Comparison of ENCODE assay signal across 1 cellular context in the genomic region with DNA sequence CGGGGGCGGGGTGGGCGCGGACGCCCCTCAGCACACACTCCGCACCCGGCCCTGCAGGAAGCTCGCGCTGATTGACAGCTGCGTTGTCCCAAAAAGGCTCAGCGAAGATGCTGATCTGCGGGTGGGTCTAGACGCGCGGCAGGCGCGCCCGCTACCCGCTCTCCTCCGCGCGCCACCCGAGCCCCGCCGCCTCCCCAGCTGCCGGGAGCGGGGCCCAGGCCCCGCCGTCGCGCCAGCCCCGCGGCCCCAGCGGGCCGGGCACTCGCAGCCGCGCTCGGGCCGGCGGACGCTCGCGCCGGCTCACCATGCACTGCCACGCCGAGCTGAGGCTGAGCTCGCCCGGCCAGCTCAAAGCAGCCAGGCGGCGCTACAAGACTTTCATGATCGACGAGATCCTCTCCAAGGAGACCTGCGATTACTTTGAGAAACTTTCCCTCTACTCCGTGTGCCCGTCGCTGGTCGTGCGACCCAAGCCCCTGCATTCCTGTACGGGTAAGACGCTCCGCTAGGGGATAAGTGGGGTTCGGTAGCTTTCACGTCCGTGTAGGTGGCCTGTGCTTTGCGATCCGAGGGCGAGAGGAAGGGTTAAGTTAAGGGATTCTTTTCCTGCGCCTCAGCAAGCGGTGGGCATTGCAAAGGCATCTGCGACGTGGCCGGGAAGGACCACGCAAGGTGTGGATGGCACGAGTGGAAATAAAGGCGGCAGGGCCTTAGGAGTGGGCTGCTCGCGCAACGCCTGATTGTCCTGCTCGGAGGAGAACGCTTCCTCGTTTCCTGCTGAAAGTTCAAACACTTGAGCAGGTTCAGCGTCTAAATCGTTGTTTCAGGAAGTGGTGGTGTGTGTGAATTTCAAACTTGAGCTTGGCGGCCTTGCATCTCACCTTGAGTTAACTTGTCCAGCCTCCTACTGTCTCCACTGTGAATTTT.
TF ChIP-seq lines count a peak whose summit lies in the region.

A gene with protein sequence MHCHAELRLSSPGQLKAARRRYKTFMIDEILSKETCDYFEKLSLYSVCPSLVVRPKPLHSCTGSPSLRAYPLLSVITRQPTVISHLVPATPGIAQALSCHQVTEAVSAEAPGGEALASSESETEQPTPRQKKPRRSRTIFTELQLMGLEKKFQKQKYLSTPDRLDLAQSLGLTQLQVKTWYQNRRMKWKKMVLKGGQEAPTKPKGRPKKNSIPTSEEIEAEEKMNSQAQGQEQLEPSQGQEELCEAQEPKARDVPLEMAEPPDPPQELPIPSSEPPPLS (plus strand): TSS at position 118 of the 927 bp plus-strand sequence. CDS start 188 bp downstream, at position 306.

TF ChIP-seq in HepG2, 621 proteins besides CTCF, POLR2A, EP300 and RAD21 (continued from another document and continues in another):
- TF ChIP-seq ZSCAN9 (CRISPR knock-in tag; IDR thresholded peaks at IDR 0.05; ENCODE audit: borderline replicate concordance) (no peak), MEIS2 (CRISPR knock-in tag; IDR thresholded peaks at IDR 0.05) (no peak), ZNF446 (CRISPR knock-in tag; IDR thresholded peaks at IDR 0.05) (no peak), ZFP62 (CRISPR knock-in tag; IDR thresholded peaks at IDR 0.05) (0 out of 2 replicates have a peak, but pooled peaks have one; percentile 23), ZNF546 (CRISPR knock-in tag; conservative IDR thresholded peaks at IDR 0.05) (no peak), ZNF678 (CRISPR knock-in tag; IDR thresholded peaks at IDR 0.05) (no peak), TP53 (CRISPR knock-in tag; conservative IDR thresholded peaks at IDR 0.05) (no peak), PHB2 (IDR thresholded peaks at IDR 0.05; ENCODE audit: partially characterized antibody) (no peak), KDM2A (CRISPR knock-in tag; IDR thresholded peaks at IDR 0.05; ENCODE audit: borderline replicate concordance, low read depth) (peak; percentile 45; the same call in 1 of the 2 replicates), ELF3 (CRISPR knock-in tag; IDR thresholded peaks at IDR 0.05) (0 out of 2 replicates have a peak, but pooled peaks have one; percentile 25), ZNF782 (CRISPR knock-in tag; IDR thresholded peaks at IDR 0.05; ENCODE audit: borderline replicate concordance) (no peak), MED8 (CRISPR knock-in tag; IDR thresholded peaks at IDR 0.05; ENCODE audit: insufficient replicate concordance) (no peak), HIVEP1 (CRISPR knock-in tag; IDR thresholded peaks at IDR 0.05) (no peak), SCMH1 (CRISPR knock-in tag; IDR thresholded peaks at IDR 0.05; ENCODE audit: borderline replicate concordance) (no peak), DMAP1 (CRISPR knock-in tag; IDR thresholded peaks at IDR 0.05) (no peak), CEBPB (IDR thresholded peaks at IDR 0.05; ENCODE audit: borderline replicate concordance, low read depth, low read length) (no peak), SMARCC2 (IDR thresholded peaks at IDR 0.05) (no peak), STAT5B (CRISPR knock-in tag; IDR thresholded peaks at IDR 0.05) (no peak), FOXP1 (IDR thresholded peaks at IDR 0.05) (no peak), FOXP1 (CRISPR knock-in tag; IDR thresholded peaks at IDR 0.05) (no peak), ZNF468 (CRISPR knock-in tag; IDR thresholded peaks at IDR 0.05) (no peak), REL (CRISPR knock-in tag; conservative IDR thresholded peaks at IDR 0.05) (no peak), YEATS2 (CRISPR knock-in tag; IDR thresholded peaks at IDR 0.05; ENCODE audit: borderline replicate concordance) (no peak), REPIN1 (CRISPR knock-in tag; IDR thresholded peaks at IDR 0.05; ENCODE audit: borderline replicate concordance, low read depth) (no peak; the same call in 1 of the 2 replicates), PHF20 (CRISPR knock-in tag; IDR thresholded peaks at IDR 0.05) (no peak), ZNF34 (CRISPR knock-in tag; IDR thresholded peaks at IDR 0.05; ENCODE audit: borderline replicate concordance) (no peak), ZNF746 (CRISPR knock-in tag; IDR thresholded peaks at IDR 0.05) (no peak), NFKB2 (CRISPR knock-in tag; IDR thresholded peaks at IDR 0.05; ENCODE audit: borderline replicate concordance) (0 out of 2 replicates have a peak, but pooled peaks have one; percentile 42), MBNL3 (CRISPR knock-in tag; conservative IDR thresholded peaks at IDR 0.05) (no peak), ZNF777 (CRISPR knock-in tag; IDR thresholded peaks at IDR 0.05) (peak; percentile 64), SP4 (CRISPR knock-in tag; IDR thresholded peaks at IDR 0.05) (no peak), ARHGAP35 (CRISPR knock-in tag; IDR thresholded peaks at IDR 0.05; ENCODE audit: borderline replicate concordance) (no peak), BCL6 (CRISPR knock-in tag; IDR thresholded peaks at IDR 0.05) (peak; percentile 54), ATRX (CRISPR knock-in tag; IDR thresholded peaks at IDR 0.05; ENCODE audit: borderline replicate concordance) (no peak), STAG1 (CRISPR knock-in tag; IDR thresholded peaks at IDR 0.05) (peak; percentile 82), ZNF530 (CRISPR knock-in tag; IDR thresholded peaks at IDR 0.05; ENCODE audit: low read depth) (no peak), SETDB1 (CRISPR knock-in tag; IDR thresholded peaks at IDR 0.05; ENCODE audit: borderline replicate concordance) (no peak), SIX1 (CRISPR knock-in tag; IDR thresholded peaks at IDR 0.05; ENCODE audit: borderline replicate concordance) (no peak), GATAD2A (CRISPR knock-in tag; IDR thresholded peaks at IDR 0.05) (no peak), MEF2D (CRISPR knock-in tag; IDR thresholded peaks at IDR 0.05) (no peak), WIZ (CRISPR knock-in tag; IDR thresholded peaks at IDR 0.05) (no peak), ZNF337 (CRISPR knock-in tag; IDR thresholded peaks at IDR 0.05; ENCODE audit: borderline replicate concordance, low read depth) (no peak), ZNF563 (CRISPR knock-in tag; IDR thresholded peaks at IDR 0.05) (peak; percentile 28; the same call in 1 of the 2 replicates), HNF4G (IDR thresholded peaks at IDR 0.05; ENCODE audit: borderline replicate concordance, low read depth, low read length) (no peak), HNF4G (CRISPR knock-in tag; IDR thresholded peaks at IDR 0.05; ENCODE audit: borderline replicate concordance, low read depth) (no peak), SMC3 (IDR thresholded peaks at IDR 0.05; ENCODE audit: low read length) (0 out of 2 replicates have a peak, but pooled peaks have one; percentile 7), SATB2 (CRISPR knock-in tag; IDR thresholded peaks at IDR 0.05) (no peak), SMAD1 (CRISPR knock-in tag; IDR thresholded peaks at IDR 0.05; ENCODE audit: borderline replicate concordance, low read depth) (no peak), TBL1XR1 (IDR thresholded peaks at IDR 0.05; ENCODE audit: borderline replicate concordance, low read length, partially characterized antibody) (no peak), RARG (CRISPR knock-in tag; IDR thresholded peaks at IDR 0.05; ENCODE audit: low read depth) (no peak), ZNF274 (CRISPR knock-in tag; IDR thresholded peaks at IDR 0.05) (no peak), ZNF205 (CRISPR knock-in tag; IDR thresholded peaks at IDR 0.05) (no peak), ZNF605 (CRISPR knock-in tag; IDR thresholded peaks at IDR 0.05) (no peak), ZNF629 (CRISPR knock-in tag; conservative IDR thresholded peaks at IDR 0.05) (no peak)
- TF ChIP-seq, protein P1, sequence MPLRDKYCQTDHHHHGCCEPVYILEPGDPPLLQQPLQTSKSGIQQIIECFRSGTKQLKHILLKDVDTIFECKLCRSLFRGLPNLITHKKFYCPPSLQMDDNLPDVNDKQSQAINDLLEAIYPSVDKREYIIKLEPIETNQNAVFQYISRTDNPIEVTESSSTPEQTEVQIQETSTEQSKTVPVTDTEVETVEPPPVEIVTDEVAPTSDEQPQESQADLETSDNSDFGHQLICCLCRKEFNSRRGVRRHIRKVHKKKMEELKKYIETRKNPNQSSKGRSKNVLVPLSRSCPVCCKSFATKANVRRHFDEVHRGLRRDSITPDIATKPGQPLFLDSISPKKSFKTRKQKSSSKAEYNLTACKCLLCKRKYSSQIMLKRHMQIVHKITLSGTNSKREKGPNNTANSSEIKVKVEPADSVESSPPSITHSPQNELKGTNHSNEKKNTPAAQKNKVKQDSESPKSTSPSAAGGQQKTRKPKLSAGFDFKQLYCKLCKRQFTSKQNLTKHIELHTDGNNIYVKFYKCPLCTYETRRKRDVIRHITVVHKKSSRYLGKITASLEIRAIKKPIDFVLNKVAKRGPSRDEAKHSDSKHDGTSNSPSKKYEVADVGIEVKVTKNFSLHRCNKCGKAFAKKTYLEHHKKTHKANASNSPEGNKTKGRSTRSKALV (CRISPR knock-in tag; IDR thresholded peaks at IDR 0.05) = peak; percentile 79
- TF ChIP-seq, protein P2, sequence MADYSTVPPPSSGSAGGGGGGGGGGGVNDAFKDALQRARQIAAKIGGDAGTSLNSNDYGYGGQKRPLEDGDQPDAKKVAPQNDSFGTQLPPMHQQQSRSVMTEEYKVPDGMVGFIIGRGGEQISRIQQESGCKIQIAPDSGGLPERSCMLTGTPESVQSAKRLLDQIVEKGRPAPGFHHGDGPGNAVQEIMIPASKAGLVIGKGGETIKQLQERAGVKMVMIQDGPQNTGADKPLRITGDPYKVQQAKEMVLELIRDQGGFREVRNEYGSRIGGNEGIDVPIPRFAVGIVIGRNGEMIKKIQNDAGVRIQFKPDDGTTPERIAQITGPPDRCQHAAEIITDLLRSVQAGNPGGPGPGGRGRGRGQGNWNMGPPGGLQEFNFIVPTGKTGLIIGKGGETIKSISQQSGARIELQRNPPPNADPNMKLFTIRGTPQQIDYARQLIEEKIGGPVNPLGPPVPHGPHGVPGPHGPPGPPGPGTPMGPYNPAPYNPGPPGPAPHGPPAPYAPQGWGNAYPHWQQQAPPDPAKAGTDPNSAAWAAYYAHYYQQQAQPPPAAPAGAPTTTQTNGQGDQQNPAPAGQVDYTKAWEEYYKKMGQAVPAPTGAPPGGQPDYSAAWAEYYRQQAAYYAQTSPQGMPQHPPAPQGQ (CRISPR knock-in tag; IDR thresholded peaks at IDR 0.05; ENCODE audit: borderline replicate concordance) = no peak
- TF ChIP-seq, protein P3, sequence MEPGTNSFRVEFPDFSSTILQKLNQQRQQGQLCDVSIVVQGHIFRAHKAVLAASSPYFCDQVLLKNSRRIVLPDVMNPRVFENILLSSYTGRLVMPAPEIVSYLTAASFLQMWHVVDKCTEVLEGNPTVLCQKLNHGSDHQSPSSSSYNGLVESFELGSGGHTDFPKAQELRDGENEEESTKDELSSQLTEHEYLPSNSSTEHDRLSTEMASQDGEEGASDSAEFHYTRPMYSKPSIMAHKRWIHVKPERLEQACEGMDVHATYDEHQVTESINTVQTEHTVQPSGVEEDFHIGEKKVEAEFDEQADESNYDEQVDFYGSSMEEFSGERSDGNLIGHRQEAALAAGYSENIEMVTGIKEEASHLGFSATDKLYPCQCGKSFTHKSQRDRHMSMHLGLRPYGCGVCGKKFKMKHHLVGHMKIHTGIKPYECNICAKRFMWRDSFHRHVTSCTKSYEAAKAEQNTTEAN (CRISPR knock-in tag; conservative IDR thresholded peaks at IDR 0.05) = no peak
- TF ChIP-seq, protein P4, sequence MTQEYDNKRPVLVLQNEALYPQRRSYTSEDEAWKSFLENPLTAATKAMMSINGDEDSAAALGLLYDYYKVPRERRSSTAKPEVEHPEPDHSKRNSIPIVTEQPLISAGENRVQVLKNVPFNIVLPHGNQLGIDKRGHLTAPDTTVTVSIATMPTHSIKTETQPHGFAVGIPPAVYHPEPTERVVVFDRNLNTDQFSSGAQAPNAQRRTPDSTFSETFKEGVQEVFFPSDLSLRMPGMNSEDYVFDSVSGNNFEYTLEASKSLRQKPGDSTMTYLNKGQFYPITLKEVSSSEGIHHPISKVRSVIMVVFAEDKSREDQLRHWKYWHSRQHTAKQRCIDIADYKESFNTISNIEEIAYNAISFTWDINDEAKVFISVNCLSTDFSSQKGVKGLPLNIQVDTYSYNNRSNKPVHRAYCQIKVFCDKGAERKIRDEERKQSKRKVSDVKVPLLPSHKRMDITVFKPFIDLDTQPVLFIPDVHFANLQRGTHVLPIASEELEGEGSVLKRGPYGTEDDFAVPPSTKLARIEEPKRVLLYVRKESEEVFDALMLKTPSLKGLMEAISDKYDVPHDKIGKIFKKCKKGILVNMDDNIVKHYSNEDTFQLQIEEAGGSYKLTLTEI (CRISPR knock-in tag; conservative IDR thresholded peaks at IDR 0.05) = no peak
- TF ChIP-seq, protein P5, sequence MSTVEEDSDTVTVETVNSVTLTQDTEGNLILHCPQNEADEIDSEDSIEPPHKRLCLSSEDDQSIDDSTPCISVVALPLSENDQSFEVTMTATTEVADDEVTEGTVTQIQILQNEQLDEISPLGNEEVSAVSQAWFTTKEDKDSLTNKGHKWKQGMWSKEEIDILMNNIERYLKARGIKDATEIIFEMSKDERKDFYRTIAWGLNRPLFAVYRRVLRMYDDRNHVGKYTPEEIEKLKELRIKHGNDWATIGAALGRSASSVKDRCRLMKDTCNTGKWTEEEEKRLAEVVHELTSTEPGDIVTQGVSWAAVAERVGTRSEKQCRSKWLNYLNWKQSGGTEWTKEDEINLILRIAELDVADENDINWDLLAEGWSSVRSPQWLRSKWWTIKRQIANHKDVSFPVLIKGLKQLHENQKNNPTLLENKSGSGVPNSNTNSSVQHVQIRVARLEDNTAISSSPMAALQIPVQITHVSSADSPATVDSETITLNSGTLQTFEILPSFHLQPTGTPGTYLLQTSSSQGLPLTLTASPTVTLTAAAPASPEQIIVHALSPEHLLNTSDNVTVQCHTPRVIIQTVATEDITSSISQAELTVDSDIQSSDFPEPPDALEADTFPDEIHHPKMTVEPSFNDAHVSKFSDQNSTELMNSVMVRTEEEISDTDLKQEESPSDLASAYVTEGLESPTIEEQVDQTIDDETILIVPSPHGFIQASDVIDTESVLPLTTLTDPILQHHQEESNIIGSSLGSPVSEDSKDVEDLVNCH (CRISPR knock-in tag; IDR thresholded peaks at IDR 0.05) = no peak
- TF ChIP-seq, protein P6, sequence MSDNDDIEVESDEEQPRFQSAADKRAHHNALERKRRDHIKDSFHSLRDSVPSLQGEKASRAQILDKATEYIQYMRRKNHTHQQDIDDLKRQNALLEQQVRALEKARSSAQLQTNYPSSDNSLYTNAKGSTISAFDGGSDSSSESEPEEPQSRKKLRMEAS (IDR thresholded peaks at IDR 0.05) = no peak
